1 cellular context compared by ENCODE assay signal in the genomic region with DNA sequence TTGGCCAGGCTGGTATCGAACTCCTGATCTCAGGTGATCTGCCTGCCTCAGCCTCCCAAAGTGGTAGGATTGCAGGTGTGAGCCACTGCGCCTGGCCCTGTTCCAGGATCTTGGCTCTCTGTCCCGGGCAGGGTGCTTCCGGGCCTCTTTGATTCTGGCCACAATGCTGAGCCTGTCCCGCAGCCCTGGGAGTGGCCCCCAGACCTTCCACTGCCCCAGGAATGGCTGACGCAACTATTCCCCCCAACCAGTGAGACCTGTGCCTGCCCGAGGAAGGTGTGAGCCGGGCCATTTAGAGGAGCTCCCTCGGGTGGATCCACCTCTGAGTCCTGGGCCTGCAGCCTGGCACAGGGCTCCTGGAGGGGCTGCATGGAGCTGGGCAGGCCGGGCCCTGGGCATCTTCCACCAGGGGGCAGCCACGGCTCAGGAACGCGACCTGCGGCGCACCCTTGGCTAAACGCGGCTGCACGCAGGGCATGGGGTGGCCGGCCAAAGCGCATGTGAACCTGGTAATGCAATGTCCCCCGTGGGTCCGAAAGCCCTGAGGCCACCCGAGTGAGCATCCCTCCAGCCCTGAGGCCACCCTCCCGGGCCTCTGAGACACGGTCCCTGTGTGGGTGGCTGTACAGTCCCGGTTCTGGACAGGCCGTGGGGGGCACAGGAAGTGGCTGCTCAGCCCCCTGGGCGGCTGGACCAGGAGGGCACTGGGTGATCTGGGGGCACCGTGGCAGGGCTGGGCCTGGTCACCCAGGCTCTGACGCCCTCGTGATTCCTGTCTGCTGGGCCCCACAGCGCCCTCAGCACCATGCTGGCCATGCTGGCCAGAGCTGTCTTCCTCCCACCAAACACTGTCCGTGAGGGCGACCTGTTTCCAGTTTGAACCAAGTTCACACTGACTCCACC.
TF ChIP-seq lines count a peak whose summit lies in the region.

No MANE protein-coding gene starts in this region.

TF ChIP-seq in K562, 482 proteins besides CTCF, POLR2A, EP300 and RAD21 (continued from another document and continues in another):
- TF ChIP-seq, protein P1, sequence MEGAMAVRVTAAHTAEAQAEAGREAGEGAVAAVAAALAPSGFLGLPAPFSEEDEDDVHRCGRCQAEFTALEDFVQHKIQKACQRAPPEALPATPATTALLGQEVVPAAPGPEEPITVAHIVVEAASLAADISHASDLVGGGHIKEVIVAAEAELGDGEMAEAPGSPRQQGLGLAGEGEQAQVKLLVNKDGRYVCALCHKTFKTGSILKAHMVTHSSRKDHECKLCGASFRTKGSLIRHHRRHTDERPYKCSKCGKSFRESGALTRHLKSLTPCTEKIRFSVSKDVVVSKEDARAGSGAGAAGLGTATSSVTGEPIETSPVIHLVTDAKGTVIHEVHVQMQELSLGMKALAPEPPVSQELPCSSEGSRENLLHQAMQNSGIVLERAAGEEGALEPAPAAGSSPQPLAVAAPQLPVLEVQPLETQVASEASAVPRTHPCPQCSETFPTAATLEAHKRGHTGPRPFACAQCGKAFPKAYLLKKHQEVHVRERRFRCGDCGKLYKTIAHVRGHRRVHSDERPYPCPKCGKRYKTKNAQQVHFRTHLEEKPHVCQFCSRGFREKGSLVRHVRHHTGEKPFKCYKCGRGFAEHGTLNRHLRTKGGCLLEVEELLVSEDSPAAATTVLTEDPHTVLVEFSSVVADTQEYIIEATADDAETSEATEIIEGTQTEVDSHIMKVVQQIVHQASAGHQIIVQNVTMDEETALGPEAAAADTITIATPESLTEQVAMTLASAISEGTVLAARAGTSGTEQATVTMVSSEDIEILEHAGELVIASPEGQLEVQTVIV (CRISPR knock-in tag; IDR thresholded peaks at IDR 0.05; ENCODE audit: borderline replicate concordance) = no peak
- TF ChIP-seq POLR2AphosphoS5 (IDR thresholded peaks at IDR 0.05; ENCODE audit: control insufficient read depth, insufficient read depth, low read depth, low read length) (no peak), KLF10 (CRISPR knock-in tag; IDR thresholded peaks at IDR 0.05) (no peak), MYC (IDR thresholded peaks at IDR 0.05; ENCODE audit: low read depth, low read length) (peak; percentile 35), MYC (CRISPR knock-in tag; IDR thresholded peaks at IDR 0.05; ENCODE audit: borderline replicate concordance, low read depth) (no peak), TEAD1 (CRISPR knock-in tag; IDR thresholded peaks at IDR 0.05) (0 out of 4 replicates have a peak, but pooled peaks of 1 of the 2 experiments have one; percentile 49), SAP30 (IDR thresholded peaks at IDR 0.05; ENCODE audit: borderline replicate concordance, insufficient read depth, low read depth, low read length, poor library complexity, severe bottlenecking) (no peak), SP2 (IDR thresholded peaks at IDR 0.05; ENCODE audit: extremely low read depth, low read depth, low read length, poor library complexity, severe bottlenecking) (no peak), FOXP1 (CRISPR knock-in tag; IDR thresholded peaks at IDR 0.05) (no peak; the same call in 1 of the 2 replicates), NFE2L1 (tag; IDR thresholded peaks at IDR 0.05; ENCODE audit: borderline replicate concordance, low read depth) (no peak), MED1 (CRISPR knock-in tag; IDR thresholded peaks at IDR 0.05; ENCODE audit: borderline replicate concordance) (no peak), FIP1L1 (IDR thresholded peaks at IDR 0.05; ENCODE audit: low read depth, low read length, poor library complexity, severe bottlenecking) (no peak), ZNF408 (CRISPR knock-in tag; IDR thresholded peaks at IDR 0.05; ENCODE audit: low read depth) (no peak), COPS2 (conservative IDR thresholded peaks at IDR 0.05) (no peak), DNMT1 (IDR thresholded peaks at IDR 0.05) (no peak), NONO (IDR thresholded peaks at IDR 0.05; ENCODE audit: low read depth in 2 of 2, low read length in 1 of 2) (no peak), ZBTB7A (IDR thresholded peaks at IDR 0.05; ENCODE audit: borderline replicate concordance, control insufficient read depth, low read depth, low read length) (peak; percentile 34; the same call in 1 of the 2 replicates), ZNF232 (CRISPR knock-in tag; IDR thresholded peaks at IDR 0.05) (peak; percentile 68; the same call in 1 of the 2 replicates), SMAD1 (IDR thresholded peaks at IDR 0.05; ENCODE audit: low read depth, low read length, partially characterized antibody) (no peak), ZBED1 (IDR thresholded peaks at IDR 0.05) (no peak), SIX5 (IDR thresholded peaks at IDR 0.05; ENCODE audit: borderline replicate concordance in 1 of 2, insufficient read depth in 1 of 2, low read depth in 1 of 2, low read length in 2 of 2) (no peak), SRSF7 (optimal IDR thresholded peaks at IDR 0.05; ENCODE audit: low read depth, low read length) (no peak), FUS (optimal IDR thresholded peaks at IDR 0.05; ENCODE audit: low read depth, low read length) (no peak), NFIX (CRISPR knock-in tag; IDR thresholded peaks at IDR 0.05; ENCODE audit: low read depth) (no peak), HDAC3 (IDR thresholded peaks at IDR 0.05; ENCODE audit: borderline replicate concordance, partially characterized antibody) (no peak), SMARCE1 (IDR thresholded peaks at IDR 0.05) (no peak), SIRT6 (IDR thresholded peaks at IDR 0.05; ENCODE audit: low read depth, low read length) (no peak), ZNF212 (CRISPR knock-in tag; IDR thresholded peaks at IDR 0.05) (no peak), KDM4B (IDR thresholded peaks at IDR 0.05; ENCODE audit: borderline replicate concordance in 2 of 2, low read depth in 1 of 2) (no peak), ETV6 (IDR thresholded peaks at IDR 0.05; ENCODE audit: borderline replicate concordance in 1 of 2, low read depth in 2 of 2, low read length in 1 of 2) (no peak), ETV6 (CRISPR knock-in tag; IDR thresholded peaks at IDR 0.05; ENCODE audit: borderline replicate concordance) (0 out of 2 replicates have a peak, but pooled peaks have one; percentile 74), CTBP1 (IDR thresholded peaks at IDR 0.05; ENCODE audit: borderline replicate concordance) (no peak), CXXC5 (CRISPR knock-in tag; IDR thresholded peaks at IDR 0.05) (0 out of 2 replicates have a peak, but pooled peaks have one; percentile 38), CHD4 (IDR thresholded peaks at IDR 0.05; ENCODE audit: insufficient read depth, insufficient replicate concordance, low read depth, low read length, poor library complexity, severe bottlenecking) (no peak), GABPB2 (CRISPR knock-in tag; conservative IDR thresholded peaks at IDR 0.05) (no peak), CBX5 (IDR thresholded peaks at IDR 0.05; ENCODE audit: borderline replicate concordance, low read depth) (no peak), RBFOX2 (IDR thresholded peaks at IDR 0.05; ENCODE audit: low read depth, low read length) (peak; percentile 70), SPI1 (IDR thresholded peaks at IDR 0.05; ENCODE audit: borderline replicate concordance, low read depth, low read length) (no peak), TAF1 (IDR thresholded peaks at IDR 0.05; ENCODE audit: control insufficient read depth, extremely low read depth, insufficient read depth, low read length, severe bottlenecking) (no peak), ARNT (IDR thresholded peaks at IDR 0.05) (no peak), YY1 (IDR thresholded peaks at IDR 0.05; ENCODE audit: borderline replicate concordance in 1 of 3, control insufficient read depth in 1 of 3, extremely low read depth in 1 of 3, insufficient read depth in 3 of 3, insufficient read length in 1 of 3, insufficient replicate concordance in 2 of 3, low read depth in 1 of 3, low read length in 2 of 3) (peak in 1 of 3 experiments; percentile 28), DDX20 (tag; IDR thresholded peaks at IDR 0.05; ENCODE audit: low read depth) (no peak), MXI1 (IDR thresholded peaks at IDR 0.05; ENCODE audit: low read depth, low read length) (no peak), HMGN3 (IDR thresholded peaks at IDR 0.05; ENCODE audit: borderline replicate concordance, extremely low read depth, insufficient read length, low read depth, low read length) (no peak), EP400 (IDR thresholded peaks at IDR 0.05) (peak; percentile 17; the same call in 1 of the 2 replicates), TCF3 (CRISPR knock-in tag; IDR thresholded peaks at IDR 0.05) (no peak), RFX5 (IDR thresholded peaks at IDR 0.05; ENCODE audit: low read depth, low read length) (no peak), ZKSCAN1 (IDR thresholded peaks at IDR 0.05; ENCODE audit: low read depth, low read length) (no peak), NRF1 (conservative IDR thresholded peaks at IDR 0.05 in 1 of 2, IDR thresholded peaks at IDR 0.05 in 1 of 2) (peak; percentile 6 to 49; a peak in 3 of 4 replicates)
- TF ChIP-seq, protein P2, sequence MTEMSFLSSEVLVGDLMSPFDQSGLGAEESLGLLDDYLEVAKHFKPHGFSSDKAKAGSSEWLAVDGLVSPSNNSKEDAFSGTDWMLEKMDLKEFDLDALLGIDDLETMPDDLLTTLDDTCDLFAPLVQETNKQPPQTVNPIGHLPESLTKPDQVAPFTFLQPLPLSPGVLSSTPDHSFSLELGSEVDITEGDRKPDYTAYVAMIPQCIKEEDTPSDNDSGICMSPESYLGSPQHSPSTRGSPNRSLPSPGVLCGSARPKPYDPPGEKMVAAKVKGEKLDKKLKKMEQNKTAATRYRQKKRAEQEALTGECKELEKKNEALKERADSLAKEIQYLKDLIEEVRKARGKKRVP (CRISPR knock-in tag; IDR thresholded peaks at IDR 0.05) = no peak
- TF ChIP-seq, protein P3, sequence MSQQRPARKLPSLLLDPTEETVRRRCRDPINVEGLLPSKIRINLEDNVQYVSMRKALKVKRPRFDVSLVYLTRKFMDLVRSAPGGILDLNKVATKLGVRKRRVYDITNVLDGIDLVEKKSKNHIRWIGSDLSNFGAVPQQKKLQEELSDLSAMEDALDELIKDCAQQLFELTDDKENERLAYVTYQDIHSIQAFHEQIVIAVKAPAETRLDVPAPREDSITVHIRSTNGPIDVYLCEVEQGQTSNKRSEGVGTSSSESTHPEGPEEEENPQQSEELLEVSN (IDR thresholded peaks at IDR 0.05; ENCODE audit: borderline replicate concordance in 1 of 2, extremely low read depth in 1 of 2, insufficient read depth in 1 of 2, insufficient read length in 1 of 2, low read depth in 1 of 2, low read length in 1 of 2, poor library complexity in 1 of 2, severe bottlenecking in 1 of 2) = peak; percentile 33 to 73
- TF ChIP-seq, protein P4, sequence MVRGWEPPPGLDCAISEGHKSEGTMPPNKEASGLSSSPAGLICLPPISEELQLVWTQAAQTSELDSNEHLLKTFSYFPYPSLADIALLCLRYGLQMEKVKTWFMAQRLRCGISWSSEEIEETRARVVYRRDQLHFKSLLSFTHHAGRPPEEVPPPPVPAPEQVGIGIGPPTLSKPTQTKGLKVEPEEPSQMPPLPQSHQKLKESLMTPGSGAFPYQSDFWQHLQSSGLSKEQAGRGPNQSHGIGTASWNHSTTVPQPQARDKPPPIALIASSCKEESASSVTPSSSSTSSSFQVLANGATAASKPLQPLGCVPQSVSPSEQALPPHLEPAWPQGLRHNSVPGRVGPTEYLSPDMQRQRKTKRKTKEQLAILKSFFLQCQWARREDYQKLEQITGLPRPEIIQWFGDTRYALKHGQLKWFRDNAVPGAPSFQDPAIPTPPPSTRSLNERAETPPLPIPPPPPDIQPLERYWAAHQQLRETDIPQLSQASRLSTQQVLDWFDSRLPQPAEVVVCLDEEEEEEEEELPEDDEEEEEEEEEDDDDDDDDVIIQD (CRISPR knock-in tag; IDR thresholded peaks at IDR 0.05) = no peak
- TF ChIP-seq, protein P5, sequence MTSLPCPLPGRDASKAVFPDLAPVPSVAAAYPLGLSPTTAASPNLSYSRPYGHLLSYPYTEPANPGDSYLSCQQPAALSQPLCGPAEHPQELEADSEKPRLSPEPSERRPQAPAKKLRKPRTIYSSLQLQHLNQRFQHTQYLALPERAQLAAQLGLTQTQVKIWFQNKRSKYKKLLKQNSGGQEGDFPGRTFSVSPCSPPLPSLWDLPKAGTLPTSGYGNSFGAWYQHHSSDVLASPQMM (CRISPR knock-in tag; IDR thresholded peaks at IDR 0.05) = no peak
- TF ChIP-seq, protein P6, sequence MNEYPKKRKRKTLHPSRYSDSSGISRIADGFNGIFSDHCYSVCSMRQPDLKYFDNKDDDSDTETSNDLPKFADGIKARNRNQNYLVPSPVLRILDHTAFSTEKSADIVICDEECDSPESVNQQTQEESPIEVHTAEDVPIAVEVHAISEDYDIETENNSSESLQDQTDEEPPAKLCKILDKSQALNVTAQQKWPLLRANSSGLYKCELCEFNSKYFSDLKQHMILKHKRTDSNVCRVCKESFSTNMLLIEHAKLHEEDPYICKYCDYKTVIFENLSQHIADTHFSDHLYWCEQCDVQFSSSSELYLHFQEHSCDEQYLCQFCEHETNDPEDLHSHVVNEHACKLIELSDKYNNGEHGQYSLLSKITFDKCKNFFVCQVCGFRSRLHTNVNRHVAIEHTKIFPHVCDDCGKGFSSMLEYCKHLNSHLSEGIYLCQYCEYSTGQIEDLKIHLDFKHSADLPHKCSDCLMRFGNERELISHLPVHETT (CRISPR knock-in tag; conservative IDR thresholded peaks at IDR 0.05 in 1 of 2, IDR thresholded peaks at IDR 0.05 in 1 of 2) = no peak
- TF ChIP-seq, protein P7, sequence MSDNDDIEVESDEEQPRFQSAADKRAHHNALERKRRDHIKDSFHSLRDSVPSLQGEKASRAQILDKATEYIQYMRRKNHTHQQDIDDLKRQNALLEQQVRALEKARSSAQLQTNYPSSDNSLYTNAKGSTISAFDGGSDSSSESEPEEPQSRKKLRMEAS (CRISPR knock-in tag; IDR thresholded peaks at IDR 0.05) = peak; percentile 90
- TF ChIP-seq, protein P8, sequence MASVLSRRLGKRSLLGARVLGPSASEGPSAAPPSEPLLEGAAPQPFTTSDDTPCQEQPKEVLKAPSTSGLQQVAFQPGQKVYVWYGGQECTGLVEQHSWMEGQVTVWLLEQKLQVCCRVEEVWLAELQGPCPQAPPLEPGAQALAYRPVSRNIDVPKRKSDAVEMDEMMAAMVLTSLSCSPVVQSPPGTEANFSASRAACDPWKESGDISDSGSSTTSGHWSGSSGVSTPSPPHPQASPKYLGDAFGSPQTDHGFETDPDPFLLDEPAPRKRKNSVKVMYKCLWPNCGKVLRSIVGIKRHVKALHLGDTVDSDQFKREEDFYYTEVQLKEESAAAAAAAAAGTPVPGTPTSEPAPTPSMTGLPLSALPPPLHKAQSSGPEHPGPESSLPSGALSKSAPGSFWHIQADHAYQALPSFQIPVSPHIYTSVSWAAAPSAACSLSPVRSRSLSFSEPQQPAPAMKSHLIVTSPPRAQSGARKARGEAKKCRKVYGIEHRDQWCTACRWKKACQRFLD (CRISPR knock-in tag; IDR thresholded peaks at IDR 0.05) = no peak
- TF ChIP-seq, protein P9, sequence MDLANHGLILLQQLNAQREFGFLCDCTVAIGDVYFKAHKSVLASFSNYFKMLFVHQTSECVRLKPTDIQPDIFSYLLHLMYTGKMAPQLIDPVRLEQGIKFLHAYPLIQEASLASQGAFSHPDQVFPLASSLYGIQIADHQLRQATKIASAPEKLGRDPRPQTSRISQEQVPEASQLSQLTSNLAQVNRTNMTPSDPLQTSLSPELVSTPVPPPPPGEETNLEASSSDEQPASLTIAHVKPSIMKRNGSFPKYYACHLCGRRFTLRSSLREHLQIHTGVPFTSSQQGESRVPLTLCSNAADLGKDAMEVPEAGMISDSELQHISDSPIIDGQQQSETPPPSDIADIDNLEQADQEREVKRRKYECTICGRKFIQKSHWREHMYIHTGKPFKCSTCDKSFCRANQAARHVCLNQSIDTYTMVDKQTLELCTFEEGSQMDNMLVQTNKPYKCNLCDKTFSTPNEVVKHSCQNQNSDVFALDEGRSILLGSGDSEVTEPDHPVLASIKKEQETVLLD (IDR thresholded peaks at IDR 0.05) = 0 out of 2 replicates have a peak, but pooled peaks have one; percentile 23
